Comparison of ENCODE assay signal across 8 cellular contexts in genomic region chr9:112012026-112012902, GRCh38.
A peak's percentile ranks its signal among the peaks of the same experiment; 100 is the strongest.
DNase-seq lines count a peak whose midpoint lies in the region; ATAC-seq and TF ChIP-seq lines count a peak whose summit lies in the region.

No MANE protein-coding gene starts in this region.

- ATAC-seq in GM19397 (IDR thresholded peaks at IDR 0.05; ENCODE audit: unreplicated experiment) (peak; percentile 77), HG03442 (IDR thresholded peaks at IDR 0.05; ENCODE audit: unreplicated experiment) (peak; percentile 76)

- H3K4me1 Mint-ChIP-seq in osteocyte (ENCODE audit: unreplicated experiment) = peaks cover 36% of the 10 kb centered on the region

- H3K27me3 Mint-ChIP-seq in osteocyte (ENCODE audit: unreplicated experiment) = no peaks in the 10 kb centered on the region

- H3K27ac Mint-ChIP-seq in osteocyte (ENCODE audit: unreplicated experiment) = peak overlapping the region; percentile 92

- no peaks in the 10 kb centered on the region for H3K9me3 Mint-ChIP-seq in osteocyte (ENCODE audit: unreplicated experiment)

- no peak for TF ChIP-seq CTCF in osteocyte (IDR thresholded peaks at IDR 0.05)

- H3K4me3 Mint-ChIP-seq in osteocyte (ENCODE audit: unreplicated experiment) = no peak overlapping the region

- H3K36me3 Mint-ChIP-seq in osteocyte (ENCODE audit: unreplicated experiment) = no peaks in the 10 kb centered on the region

- DNase-seq in EL = peak; percentile 96
- peak; percentile 75 for DNase-seq in SKM-1 treated with dmso at 0.1 percent for 144 hours (lab: John Stamatoyannopoulos, UW; ENCODE audit: unreplicated experiment)
- peak; percentile 88 for DNase-seq in fibroblast of gingiva (ENCODE audit: low read depth)
- DNase-seq in osteocyte (ENCODE audit: extremely low spot score, unreplicated experiment) = no peak
- DNase-seq in retina = no peak
- DNase-seq in NCI-H526 treated with DMSO at 0.1 percent for 48 hours (lab: John Stamatoyannopoulos, UW) = no peak

Comparison
In these comparisons a context has a peak if more than half of its experiments do, and no peak if none do; other contexts are left out.
1. DNase-seq: peak in EL (single experiment), SKM-1 treated with dmso at 0.1 percent for 144 hours (single experiment) and fibroblast of gingiva (single experiment); none in osteocyte (single experiment), retina (single experiment) and NCI-H526 treated with DMSO at 0.1 percent for 48 hours (single experiment).